Comparison of ENCODE assay signal across 1 cellular context in genomic region chr15:90000175-90000923, GRCh38.
TF ChIP-seq lines count a peak whose summit lies in the region.

No MANE protein-coding gene starts in this region.

TF ChIP-seq in HepG2, 621 proteins besides CTCF, POLR2A, EP300 and RAD21 (continued from another document and continues in another):
- no peak for TF ChIP-seq ZNF644 (CRISPR knock-in tag; IDR thresholded peaks at IDR 0.05; ENCODE audit: low read depth)
- TF ChIP-seq NR2F2 (IDR thresholded peaks at IDR 0.05; ENCODE audit: borderline replicate concordance, low read depth): no peak
- TF ChIP-seq NFKB2 (CRISPR knock-in tag; IDR thresholded peaks at IDR 0.05; ENCODE audit: borderline replicate concordance): no peak
- TF ChIP-seq ZNF382 (CRISPR knock-in tag; IDR thresholded peaks at IDR 0.05; ENCODE audit: borderline replicate concordance): no peak
- TF ChIP-seq ZNF639 (CRISPR knock-in tag; conservative IDR thresholded peaks at IDR 0.05): no peak
- TF ChIP-seq SRSF9 (IDR thresholded peaks at IDR 0.05; ENCODE audit: borderline replicate concordance, insufficient read depth, low read depth, low read length, poor library complexity, severe bottlenecking): no peak
- no peak for TF ChIP-seq ZUFSP (CRISPR knock-in tag; IDR thresholded peaks at IDR 0.05; ENCODE audit: borderline replicate concordance)
- TF ChIP-seq RNF219 (CRISPR knock-in tag; IDR thresholded peaks at IDR 0.05): no peak
- no peak for TF ChIP-seq SSRP1 (CRISPR knock-in tag; IDR thresholded peaks at IDR 0.05)
- TF ChIP-seq ZFY (CRISPR knock-in tag; IDR thresholded peaks at IDR 0.05): peak; percentile 58
- TF ChIP-seq SRY (CRISPR knock-in tag; IDR thresholded peaks at IDR 0.05): 0 out of 2 replicates have a peak, but pooled peaks have one; percentile 27
- no peak for TF ChIP-seq ZNF468 (CRISPR knock-in tag; IDR thresholded peaks at IDR 0.05)
- TF ChIP-seq AHR (CRISPR knock-in tag; IDR thresholded peaks at IDR 0.05): no peak
- no peak for TF ChIP-seq JDP2 (CRISPR knock-in tag; IDR thresholded peaks at IDR 0.05; ENCODE audit: borderline replicate concordance)
- no peak for TF ChIP-seq SRSF1 (optimal IDR thresholded peaks at IDR 0.05; ENCODE audit: low read depth, low read length)
- TF ChIP-seq ZNF777 (CRISPR knock-in tag; IDR thresholded peaks at IDR 0.05): peak; percentile 84
- TF ChIP-seq HBP1 (CRISPR knock-in tag; IDR thresholded peaks at IDR 0.05; ENCODE audit: low read depth): no peak
- TF ChIP-seq CHCHD3 (CRISPR knock-in tag; IDR thresholded peaks at IDR 0.05): no peak
- no peak for TF ChIP-seq ZNF331 (CRISPR knock-in tag; IDR thresholded peaks at IDR 0.05)
- TF ChIP-seq ZNF224 (CRISPR knock-in tag; IDR thresholded peaks at IDR 0.05): no peak
- no peak for TF ChIP-seq POGK (CRISPR knock-in tag; conservative IDR thresholded peaks at IDR 0.05)
- TF ChIP-seq NFIB (CRISPR knock-in tag; IDR thresholded peaks at IDR 0.05; ENCODE audit: borderline replicate concordance): no peak
- TF ChIP-seq ZNF580 (CRISPR knock-in tag; IDR thresholded peaks at IDR 0.05; ENCODE audit: borderline replicate concordance, low read depth): no peak
- TF ChIP-seq ZBTB7B (CRISPR knock-in tag; IDR thresholded peaks at IDR 0.05): peak; percentile 16; the same call in 1 of the 2 replicates
- no peak for TF ChIP-seq SRSF4 (IDR thresholded peaks at IDR 0.05; ENCODE audit: low read depth, low read length, poor library complexity, severe bottlenecking)
- no peak for TF ChIP-seq SRF (IDR thresholded peaks at IDR 0.05; ENCODE audit: low read depth, low read length)
- no peak for TF ChIP-seq ZHX2 (IDR thresholded peaks at IDR 0.05; ENCODE audit: low read depth)
- TF ChIP-seq ZHX2 (CRISPR knock-in tag; IDR thresholded peaks at IDR 0.05; ENCODE audit: borderline replicate concordance): no peak
- TF ChIP-seq UBTF (CRISPR knock-in tag; IDR thresholded peaks at IDR 0.05): peak; percentile 37; the same call in 1 of the 2 replicates
- peak; percentile 61 for TF ChIP-seq ZNF687 (CRISPR knock-in tag; IDR thresholded peaks at IDR 0.05)
- TF ChIP-seq PBX2 (CRISPR knock-in tag; IDR thresholded peaks at IDR 0.05): no peak
- TF ChIP-seq ZNF792 (CRISPR knock-in tag; IDR thresholded peaks at IDR 0.05): no peak
- no peak for TF ChIP-seq ZSCAN21 (CRISPR knock-in tag; IDR thresholded peaks at IDR 0.05; ENCODE audit: borderline replicate concordance)
- TF ChIP-seq RBAK (CRISPR knock-in tag; IDR thresholded peaks at IDR 0.05): peak; percentile 25; the same call in 1 of the 2 replicates
